In genomic region chr9:107295995-107296394, GRCh38 we compare ENCODE assay signal across 18 cellular contexts. TPM values are rescaled to one million over a fixed set of nuclear protein-coding genes. Genes with fewer than 3 reads are reported as not detected.
DNase-seq lines count a peak whose midpoint lies in the region; ATAC-seq, FAIRE-seq and TF ChIP-seq lines count a peak whose summit lies in the region.
"Had no signal": no experiment of that assay in that cellular context is flagged by ENCODE, and none has a peak within 500 bp of the region (broad histone marks: within the 10 kb centered on the region; RNA-seq: fewer than 3 reads in every experiment).

No MANE protein-coding gene starts in this region.

- DNase-seq in T-helper 1 cell: no peak
- DNase-seq in HCT116 (ENCODE audit: low read depth, low spot score): no peak
- no peak for DNase-seq in GM12878 (ENCODE audit: low read depth, low spot score)
- DNase-seq in osteocyte (ENCODE audit: extremely low spot score, unreplicated experiment): no peak
- no peak for DNase-seq in foreskin keratinocyte
- DNase-seq in GM19238 (ENCODE audit: insufficient read length, low spot score): no peak
- DNase-seq in esophagus muscularis mucosa (ENCODE audit: extremely low spot score): no peak
- DNase-seq: Kasumi-1; left colon; NCI-H1105; NCI-H2107; NCI-H526; retina; stimulated activated CD4-positive, alpha-beta T cell treated with anti-CD3 and anti-CD28 coated beads, Interleukin-15, amount 100 ng/mL, for 24 hours; stimulated activated naive CD4-positive, alpha-beta T cell had no signal

- intact Hi-C loops in HCT116 (cut with micrococcal nuclease): no loop called here
- intact Hi-C loops in GM12878 (cut with micrococcal nuclease; ENCODE audit: unreplicated experiment): no loop called here
- intact Hi-C loops in esophagus muscularis mucosa (cut with DNase I): no loop called here

- TF ChIP-seq RAD21 in HCT116 (IDR thresholded peaks at IDR 0.05; ENCODE audit: low read depth): no peak
- no peak for TF ChIP-seq RAD21 in GM12878 (IDR thresholded peaks at IDR 0.05; ENCODE audit: insufficient read depth, low read depth, low read length)

- BruUV-seq in HCT116 (replicated peaks; lab: Mats Ljungman, UMichigan) (no TSS peak), GM12878 (replicated peaks; lab: Mats Ljungman, UMichigan) (no TSS peak)

- no peak overlapping the region for H3K4me3 ChIP-seq in HCT116 (replicated peaks in 1 of 2; ENCODE audit: low read depth in 1 of 2, low read length in 2 of 2)
- H3K4me3 ChIP-seq in GM12878: no peak overlapping the region
- no peak overlapping the region for H3K4me3 ChIP-seq in esophagus muscularis mucosa
- H3K4me3 ChIP-seq: gastroesophageal sphincter had no signal

- POLR2A ChIA-PET in HCT116 (lab: Charles Lee) (interaction anchor here (1.1 kb wide), 1 partner anchor 15 kb away, joined by 3 read pairs; no protein-coding TSS in a partner anchor), GM12878 (lab: Charles Lee) (interaction anchor here (0.6 to 1.1 kb wide), 3 partner anchors 10 to 54 kb away, joined by 3 to 5 read pairs (median 3); no protein-coding TSS in a partner anchor)

- H3K27me3 Mint-ChIP-seq in T-helper 1 cell treated with Interleukin-12 subunit alpha and Interleukin-12 subunit beta and Interleukin-4 antibody, amounts not matched to agents 30 μg/mL and 1 μg/mL, for 36 hours (ENCODE audit: low read depth): no peaks in the 10 kb centered on the region
- no peaks in the 10 kb centered on the region for H3K27me3 Mint-ChIP-seq in osteocyte (ENCODE audit: unreplicated experiment)

- H3K9me2 ChIP-seq in HCT116 (ENCODE audit: insufficient read depth): no peaks in the 10 kb centered on the region

- H4K20me1 ChIP-seq in HCT116 (ENCODE audit: insufficient read depth): peaks cover 82% of the 10 kb centered on the region
- peaks cover 5% of the 10 kb centered on the region; the same call in 1 of the 2 replicates for H4K20me1 ChIP-seq in GM12878 (ENCODE audit: control insufficient read depth, insufficient read depth)

- peaks cover 100% of the 10 kb centered on the region for H3K79me2 ChIP-seq in HCT116 (ENCODE audit: insufficient read depth, low read length)
- H3K79me2 ChIP-seq in GM12878 (ENCODE audit: control insufficient read depth, insufficient read depth, low read length): peaks cover 94% of the 10 kb centered on the region

- no peak for TF ChIP-seq CTCF in HCT116 (IDR thresholded peaks at IDR 0.05 in 2 of 3, conservative IDR thresholded peaks at IDR 0.05 in 1 of 3; ENCODE audit: borderline replicate concordance in 1 of 3, insufficient read depth in 1 of 3, low read depth in 2 of 3, low read length in 2 of 3)
- TF ChIP-seq CTCF in GM12878 (IDR thresholded peaks at IDR 0.05 in 2 of 3, conservative IDR thresholded peaks at IDR 0.05 in 1 of 3; ENCODE audit: control insufficient read depth in 2 of 3, extremely low read depth in 1 of 3, insufficient read depth in 1 of 3, low read depth in 3 of 3, low read length in 3 of 3): no peak
- no peak for TF ChIP-seq CTCF in osteocyte (IDR thresholded peaks at IDR 0.05)
- TF ChIP-seq CTCF in foreskin keratinocyte (conservative IDR thresholded peaks at IDR 0.05): no peak
- TF ChIP-seq CTCF in esophagus muscularis mucosa (IDR thresholded peaks at IDR 0.05): no peak

- H3K27ac ChIP-seq in HCT116 (ENCODE audit: low read depth, low read length) (peak overlapping the region; percentile 33; the same call in 1 of the 2 replicates), GM12878 (ENCODE audit: control insufficient read depth, insufficient read depth) (no peak overlapping the region), foreskin keratinocyte (no peak overlapping the region), esophagus muscularis mucosa (replicated peaks in 1 of 4) (no peak overlapping the region)

- ATAC-seq in HCT116 (no peak), GM12878 (peak; percentile 21), foreskin keratinocyte (no peak)
- ATAC-seq: gastroesophageal sphincter, left colon had no signal

- no peaks in the 10 kb centered on the region for H3K9me3 Mint-ChIP-seq in T-helper 1 cell treated with Interleukin-12 subunit alpha and Interleukin-12 subunit beta and Interleukin-4 antibody, amounts not matched to agents 30 μg/mL and 1 μg/mL, for 36 hours
- H3K9me3 Mint-ChIP-seq in osteocyte (ENCODE audit: unreplicated experiment): no peaks in the 10 kb centered on the region

- H3K27ac Mint-ChIP-seq in T-helper 1 cell treated with Interleukin-12 subunit alpha and Interleukin-12 subunit beta and Interleukin-4 antibody, amounts not matched to agents 30 μg/mL and 1 μg/mL, for 36 hours: peak overlapping the region; percentile 9
- H3K27ac Mint-ChIP-seq in osteocyte (ENCODE audit: unreplicated experiment): peak overlapping the region; percentile 54

- H3K36me3 ChIP-seq in HCT116 (ENCODE audit: control insufficient read depth in 1 of 2, insufficient read depth in 2 of 2, low read length in 2 of 2): peaks cover 0 to 7% of the 10 kb centered on the region in 2 experiments; a peak in 2 of 4 replicates
- H3K36me3 ChIP-seq in GM12878 (ENCODE audit: control insufficient read depth in 2 of 2, insufficient read depth in 2 of 2, low read length in 1 of 2): peaks cover 0 to 4% of the 10 kb centered on the region in 2 experiments; a peak in 3 of 4 replicates
- no peaks in the 10 kb centered on the region for H3K36me3 ChIP-seq in esophagus muscularis mucosa

- H3K36me3 Mint-ChIP-seq in T-helper 1 cell treated with Interleukin-12 subunit alpha and Interleukin-12 subunit beta and Interleukin-4 antibody, amounts not matched to agents 30 μg/mL and 1 μg/mL, for 36 hours (ENCODE audit: low read depth): peaks cover 6% of the 10 kb centered on the region
- peaks cover 4% of the 10 kb centered on the region for H3K36me3 Mint-ChIP-seq in osteocyte (ENCODE audit: unreplicated experiment)

- H3K4me1 ChIP-seq in HCT116 (ENCODE audit: control insufficient read depth in 1 of 2, insufficient read depth in 2 of 2, low read length in 2 of 2): peaks cover 19 to 67% of the 10 kb centered on the region in 2 experiments
- 0 out of 2 replicates have a peak, but pooled peaks cover 4% of the 10 kb centered on the region for H3K4me1 ChIP-seq in GM12878 (ENCODE audit: control insufficient read depth, insufficient read depth, low read length)
- peaks cover 35% of the 10 kb centered on the region for H3K4me1 ChIP-seq in foreskin keratinocyte
- peaks cover 60 to 71% (median 69%) of the 10 kb centered on the region in 4 donors for H3K4me1 ChIP-seq in esophagus muscularis mucosa

- H3K4me1 Mint-ChIP-seq in T-helper 1 cell treated with Interleukin-12 subunit alpha and Interleukin-12 subunit beta and Interleukin-4 antibody, amounts not matched to agents 30 μg/mL and 1 μg/mL, for 36 hours (ENCODE audit: low read depth): peaks cover 27% of the 10 kb centered on the region
- H3K4me1 Mint-ChIP-seq in osteocyte (ENCODE audit: unreplicated experiment): peaks cover 66% of the 10 kb centered on the region

- H3K9me3 ChIP-seq in HCT116 (ENCODE audit: control insufficient read depth in 1 of 2, insufficient read depth in 1 of 2, low read depth in 1 of 2, low read length in 2 of 2) (no peaks in the 10 kb centered on the region), GM12878 (replicated peaks; ENCODE audit: control insufficient read depth, insufficient read depth, low read length) (no peaks in the 10 kb centered on the region; the same call in 2 of the 3 replicates), esophagus muscularis mucosa (no peaks in the 10 kb centered on the region)
- H3K9me3 ChIP-seq: gastroesophageal sphincter had no signal

- in situ Hi-C loops in GM12878 (cut with MboI): no loop called here

- CTCF ChIA-PET in HCT116 (lab: Charles Lee): no interaction called here
- CTCF ChIA-PET in GM12878 (lab: Yijun Ruan, JAX): interaction anchor here (0.6 to 2.1 kb wide), 6 partner anchors 8 to 1411 kb away, joined by 3 to 11 read pairs (median 4); no protein-coding TSS in a partner anchor

- H2AFZ ChIP-seq in HCT116 (ENCODE audit: low read depth, low read length, poor library complexity, severe bottlenecking): no peak overlapping the region
- no peak overlapping the region for H2AFZ ChIP-seq in GM12878 (ENCODE audit: control insufficient read depth, low read depth, low read length)

- no peak for FAIRE-seq in GM12878 (lab: Jason Lieb, UNC)
- FAIRE-seq: RCC 7860 had no signal

- H3K4me3 Mint-ChIP-seq in T-helper 1 cell treated with Interleukin-12 subunit alpha and Interleukin-12 subunit beta and Interleukin-4 antibody, amounts not matched to agents 30 μg/mL and 1 μg/mL, for 36 hours: no peak overlapping the region
- H3K4me3 Mint-ChIP-seq in osteocyte (ENCODE audit: unreplicated experiment): no peak overlapping the region

- H3K27me3 ChIP-seq in HCT116 (ENCODE audit: insufficient read depth, low read length) (no peaks in the 10 kb centered on the region), GM12878 (replicated peaks in 1 of 2; ENCODE audit: control insufficient read depth in 2 of 2, insufficient read depth in 2 of 2, low read length in 1 of 2) (no peaks in the 10 kb centered on the region), foreskin keratinocyte (no peaks in the 10 kb centered on the region), esophagus muscularis mucosa (no peaks in the 10 kb centered on the region)
- H3K27me3 ChIP-seq: gastroesophageal sphincter had no signal

- H3K9ac ChIP-seq in HCT116 (ENCODE audit: low read length): no peak overlapping the region
- no peak overlapping the region for H3K9ac ChIP-seq in GM12878 (ENCODE audit: control insufficient read depth, insufficient read depth, low read length)

- no peak for TF ChIP-seq POLR2A in HCT116 (IDR thresholded peaks at IDR 0.05; ENCODE audit: borderline replicate concordance, extremely low read depth, insufficient read depth, insufficient read length)
- no peak for TF ChIP-seq POLR2A in GM12878 (IDR thresholded peaks at IDR 0.05; ENCODE audit: low read depth, low read length)
- no peak for TF ChIP-seq POLR2A in esophagus muscularis mucosa (IDR thresholded peaks at IDR 0.05; ENCODE audit: low read depth)

- RAD21 ChIA-PET in HCT116 (lab: Charles Lee; ENCODE audit: low non-redundant PET in 1 of 2, low total read pairs in 2 of 2, uncharacterized antibody in 2 of 2, unreplicated experiment in 2 of 2): no interaction called here
- RAD21 ChIA-PET in GM12878 (lab: Charles Lee; ENCODE audit: unreplicated experiment): interaction anchor here (0.8 to 1.2 kb wide), 3 partner anchors 10 to 35 kb away, joined by 4 to 5 read pairs (median 4); no protein-coding TSS in a partner anchor

- SMC1A ChIA-PET in GM12878 (lab: Charles Lee; ENCODE audit: uncharacterized antibody, unreplicated experiment): interaction anchor here (0.6 to 2.7 kb wide), 8 partner anchors 8 to 1367 kb away, joined by 3 to 18 read pairs (median 4); no protein-coding TSS in a partner anchor

- H3K4me2 ChIP-seq in HCT116 (ENCODE audit: low read length) (no peak overlapping the region), GM12878 (ENCODE audit: control insufficient read depth, insufficient read depth) (no peak overlapping the region)

- no peak for TF ChIP-seq EP300 in GM12878 (IDR thresholded peaks at IDR 0.05; ENCODE audit: borderline replicate concordance in 1 of 2, control insufficient read depth in 1 of 2, low read depth in 2 of 2, low read length in 2 of 2)
- no peak for TF ChIP-seq EP300 in esophagus muscularis mucosa (IDR thresholded peaks at IDR 0.05)

- 23% methylated on average over 1 of the region's 1 CpG for WGBS in GM12878 (ENCODE audit: insufficient coverage, insufficient replicate concordance, low lambda C conversion rate, missing lambda C conversion rate)
- WGBS in esophagus muscularis mucosa: 39% methylated on average over 1 of the region's 1 CpG

RNA-seq across cellular contexts. Expression of gene RAD23B, which starts 12.9 kb away (rescaled TPM):
- total RNA-seq in HCT116 (2021; ENCODE audit: unreplicated experiment) (251 TPM), GM12878 (2014; rRNA removed) (36.1 and 37.4 TPM in 2 replicates), GM12878 (2014; rRNA removed; fragmentation: Illumina TruSeq; extraction: Trizol) (98.9 and 101 TPM in 2 replicates), GM12878 (2021) (108 and 116 TPM in 2 replicates), osteocyte (125 and 126 TPM in 2 replicates), foreskin keratinocyte (115 and 122 TPM in 2 replicates), esophagus muscularis mucosa (100 to 1,000 TPM in 2 of 4 donors, 10 to 100 TPM in 2; 64.4 to 110 (median 88.1) TPM)
- 113 and 123 TPM in 2 replicates for polyA plus RNA-seq in HCT116 (2012)
- total RNA-seq in GM12878 (2013; cell fraction: nucleolus; rRNA removed): 48.5 and 52.7 TPM in 2 replicates
- polyA plus RNA-seq in GM12878 (2011; ENCODE audit: low read depth): 38.4 TPM
- polyA plus RNA-seq in GM12878 (2011; rRNA removed) (241 and 256 TPM in 2 replicates), GM12878 (2014; fragmentation: Illumina TruSeq; extraction: Trizol) (143 and 150 TPM in 2 replicates), GM12878 (2014; fragmentation: Nextera tagmentation; extraction: Ambion mirVana) (10 to 100 TPM; 24.1 to 26.4 TPM), GM12878 (2014; rRNA removed) (73.1 and 73.5 TPM in 2 replicates), GM12878 (2016; fragmentation: Nextera tagmentation; extraction: Ambion mirVana) (10 to 100 TPM; 10.3 to 10.5 TPM), foreskin keratinocyte (55.9 and 66.6 TPM in 2 replicates)
- polyA plus RNA-seq in GM12878 (2011; cell fraction: cytosol; rRNA removed): 195 and 228 TPM in 2 replicates
- polyA plus RNA-seq in GM12878 (2011; cell fraction: nucleus; rRNA removed): 62.2 and 64.1 TPM in 2 replicates
- 58.1 and 60.0 TPM in 2 replicates for polyA plus RNA-seq in GM12878 (2012)
- polyA minus RNA-seq in GM12878 (2011; rRNA and poly(A)+ RNA removed): 209 and 261 TPM in 2 replicates
- polyA minus RNA-seq in GM12878 (2011; cell fraction: cytosol; rRNA and poly(A)+ RNA removed): 141 and 153 TPM in 2 replicates
- 34.8 and 64.1 TPM in 2 replicates for polyA minus RNA-seq in GM12878 (2011; cell fraction: nucleus; rRNA and poly(A)+ RNA removed)
